In genomic region chr9:131709741-131710499, GRCh38 we compare ENCODE assay signal across 8 cellular contexts. TPM values are rescaled to one million over a fixed set of nuclear protein-coding genes. Genes with fewer than 3 reads are reported as not detected.
DNase-seq lines count a peak whose midpoint lies in the region; ATAC-seq, FAIRE-seq and TF ChIP-seq lines count a peak whose summit lies in the region.

No MANE protein-coding gene starts in this region.

- peak overlapping the region; percentile 90 for H3K27ac Mint-ChIP-seq in activated T-cell treated with anti-CD3 and anti-CD28 coated beads, Interleukin-2, amount 50 U/mL, for 24 hours
- H3K27ac Mint-ChIP-seq in activated T-helper 1 cell treated with anti-CD3 and anti-CD28 coated beads, Interleukin-12 subunit alpha, Interleukin-12 subunit beta, Interleukin-2, Interleukin-4 antibody, amounts not matched to agents 30 ng/mL and 10 ng/mL and 1 ng/mL, durations not matched to agents 14 hours and 24 hours and 36 hours = peak overlapping the region; percentile 97

- peak overlapping the region; percentile 41 for H3K4me3 Mint-ChIP-seq in activated T-cell treated with anti-CD3 and anti-CD28 coated beads, Interleukin-2, amount 50 U/mL, for 24 hours
- H3K4me3 Mint-ChIP-seq in activated T-helper 1 cell treated with anti-CD3 and anti-CD28 coated beads, Interleukin-12 subunit alpha, Interleukin-12 subunit beta, Interleukin-2, Interleukin-4 antibody, amounts not matched to agents 30 ng/mL and 10 ng/mL and 1 ng/mL, durations not matched to agents 14 hours and 24 hours and 36 hours = peak overlapping the region; percentile 69

- WGBS in aorta, 2 donors = 54 to 56% methylated on average over 11 of the region's 11 CpGs

- H3K4me1 Mint-ChIP-seq in activated T-cell treated with anti-CD3 and anti-CD28 coated beads, Interleukin-2, amount 50 U/mL, for 24 hours (ENCODE audit: low read depth) = peaks cover 86% of the 10 kb centered on the region
- peaks cover 76% of the 10 kb centered on the region for H3K4me1 Mint-ChIP-seq in activated T-helper 1 cell treated with anti-CD3 and anti-CD28 coated beads, Interleukin-12 subunit alpha, Interleukin-12 subunit beta, Interleukin-2, Interleukin-4 antibody, amounts not matched to agents 30 ng/mL and 10 ng/mL and 1 ng/mL, durations not matched to agents 14 hours and 24 hours and 36 hours (ENCODE audit: low read depth)

- peak overlapping the region in 1 of 2 donors; percentile 13 for H3K9ac ChIP-seq in kidney (ENCODE audit: low read length in 2 of 2)

- no peak for DNase-seq in activated T-cell treated with anti-CD3 and anti-CD28 coated beads, Interleukin-2, amount 50 U/mL, for 24 hours
- no peak for DNase-seq in activated T-cell treated with anti-CD3 and anti-CD28 coated beads, Interleukin-2, amount 50 U/mL, for 48 hours
- DNase-seq in activated T-helper 1 cell treated with anti-CD3 and anti-CD28 coated beads, Interleukin-12 subunit alpha, Interleukin-12 subunit beta, Interleukin-2, Interleukin-4 antibody, amounts not matched to agents 30 ng/mL and 10 ng/mL and 1 ng/mL, durations not matched to agents 14 hours and 24 hours and 36 hours (ENCODE audit: low spot score) = peak; percentile 44
- DNase-seq in kidney = no peak
- no peak for DNase-seq in aorta
- no peak for DNase-seq in medulla oblongata (ENCODE audit: extremely low spot score)
- DNase-seq in KBM-7 = no peak

- H3K9me3 Mint-ChIP-seq in activated T-cell treated with anti-CD3 and anti-CD28 coated beads, Interleukin-2, amount 50 U/mL, for 24 hours = no peaks in the 10 kb centered on the region
- H3K9me3 Mint-ChIP-seq in activated T-helper 1 cell treated with anti-CD3 and anti-CD28 coated beads, Interleukin-12 subunit alpha, Interleukin-12 subunit beta, Interleukin-2, Interleukin-4 antibody, amounts not matched to agents 30 ng/mL and 10 ng/mL and 1 ng/mL, durations not matched to agents 14 hours and 24 hours and 36 hours = no peaks in the 10 kb centered on the region

- H3K27ac ChIP-seq in kidney (ENCODE audit: low read depth in 2 of 2, low read length in 2 of 2) (peak overlapping the region; percentile 52 to 82), aorta (ENCODE audit: low read depth in 1 of 2, low read length in 2 of 2) (peak overlapping the region in 1 of 2 donors; percentile 7)

- peak overlapping the region; percentile 24 to 32 for H3K4me3 ChIP-seq in kidney (ENCODE audit: low read length in 2 of 2)
- H3K4me3 ChIP-seq in aorta (ENCODE audit: low read length in 2 of 2) = no peak overlapping the region

- no peak for FAIRE-seq in kidney (lab: Jason Lieb, UNC)

- TF ChIP-seq CTCF in kidney (IDR thresholded peaks at IDR 0.05; ENCODE audit: borderline replicate concordance, extremely low read depth, insufficient read depth) = no peak

- H3K36me3 ChIP-seq in kidney (ENCODE audit: control insufficient read depth in 1 of 2, insufficient read depth in 2 of 2, low read length in 2 of 2) (no peaks in the 10 kb centered on the region), aorta (ENCODE audit: control insufficient read depth in 1 of 2, insufficient read depth in 2 of 2, low read length in 1 of 2) (no peaks in the 10 kb centered on the region)

- ATAC-seq in HG03108 (IDR thresholded peaks at IDR 0.05; ENCODE audit: unreplicated experiment) = peak; percentile 46
- no peak for ATAC-seq in aorta (ENCODE audit: low FRiP score)

- intact Hi-C loops in activated T-helper 1 cell treated with anti-CD3 and anti-CD28 coated beads, Interleukin-12 subunit alpha, Interleukin-12 subunit beta, Interleukin-2, Interleukin-4 antibody, amounts not matched to agents 30 ng/mL and 10 ng/mL and 1 ng/mL, durations not matched to agents 14 hours and 24 hours and 36 hours (cut with micrococcal nuclease) = loop anchor here (1.0 to 2.0 kb wide), 7 partner anchors 8 to 119 kb away; no protein-coding TSS in a partner anchor
- intact Hi-C loops in kidney (cut with DNase I) (no loop called here), aorta (cut with DNase I) (loop anchor here (5.0 kb wide), 1 partner anchor 33 kb away; no protein-coding TSS in a partner anchor)

- peaks cover 25 to 41% of the 10 kb centered on the region in 2 donors for H3K4me1 ChIP-seq in kidney (ENCODE audit: control insufficient read depth in 1 of 2, insufficient read depth in 1 of 2, low read depth in 1 of 2, low read length in 2 of 2)
- H3K4me1 ChIP-seq in aorta (ENCODE audit: control insufficient read depth in 1 of 2, insufficient read depth in 2 of 2, low read length in 2 of 2) = peaks cover 4 to 6% of the 10 kb centered on the region in 2 donors

- H3K9me3 ChIP-seq in kidney (ENCODE audit: control insufficient read depth in 1 of 2, low read length in 2 of 2) (no peaks in the 10 kb centered on the region), aorta (ENCODE audit: control insufficient read depth, low read length) (no peaks in the 10 kb centered on the region)

- in situ Hi-C loops in KBM-7 (cut with MboI; ENCODE audit: low pct_unique_long_range_greater_than_20kb, low sequenced_read_pairs) = no loop called here

- H3K27me3 Mint-ChIP-seq in activated T-cell treated with anti-CD3 and anti-CD28 coated beads, Interleukin-2, amount 50 U/mL, for 24 hours = no peaks in the 10 kb centered on the region
- H3K27me3 Mint-ChIP-seq in activated T-helper 1 cell treated with anti-CD3 and anti-CD28 coated beads, Interleukin-12 subunit alpha, Interleukin-12 subunit beta, Interleukin-2, Interleukin-4 antibody, amounts not matched to agents 30 ng/mL and 10 ng/mL and 1 ng/mL, durations not matched to agents 14 hours and 24 hours and 36 hours (ENCODE audit: insufficient read depth) = no peaks in the 10 kb centered on the region

- peaks cover 48% of the 10 kb centered on the region for H3K36me3 Mint-ChIP-seq in activated T-cell treated with anti-CD3 and anti-CD28 coated beads, Interleukin-2, amount 50 U/mL, for 24 hours (ENCODE audit: low read depth)
- peaks cover 25% of the 10 kb centered on the region for H3K36me3 Mint-ChIP-seq in activated T-helper 1 cell treated with anti-CD3 and anti-CD28 coated beads, Interleukin-12 subunit alpha, Interleukin-12 subunit beta, Interleukin-2, Interleukin-4 antibody, amounts not matched to agents 30 ng/mL and 10 ng/mL and 1 ng/mL, durations not matched to agents 14 hours and 24 hours and 36 hours (ENCODE audit: low read depth)

- H3K27me3 ChIP-seq in aorta (ENCODE audit: control insufficient read depth in 1 of 2, insufficient read depth in 2 of 2, low read length in 1 of 2) = no peaks in the 10 kb centered on the region

RNA-seq across cellular contexts. Expression of gene RAPGEF1, which starts 30.0 kb away (rescaled TPM):
- 168 and 172 TPM in 2 replicates for total RNA-seq in activated T-helper 1 cell treated with anti-CD3 and anti-CD28 coated beads, Interleukin-12 subunit alpha, Interleukin-12 subunit beta, Interleukin-2, Interleukin-4 antibody, amounts not matched to agents 30 ng/mL and 10 ng/mL and 1 ng/mL, durations not matched to agents 14 hours and 24 hours and 36 hours
- 79.7 TPM for total RNA-seq in kidney
- polyA plus RNA-seq in kidney (ENCODE audit: insufficient read depth, low read depth, low replicate concordance) = 15.5 TPM
- 10 to 100 TPM; 85.9 to 93.2 TPM for total RNA-seq in aorta
- polyA plus RNA-seq in aorta = 10 to 100 TPM; 17.5 to 23.4 TPM

Comparison
In these comparisons a context has a peak if more than half of its experiments do, and no peak if none do; other contexts are left out.
1. H3K4me3 ChIP-seq: peak in kidney (2 of 2); none in aorta (0 of 2).